In the genomic region with DNA sequence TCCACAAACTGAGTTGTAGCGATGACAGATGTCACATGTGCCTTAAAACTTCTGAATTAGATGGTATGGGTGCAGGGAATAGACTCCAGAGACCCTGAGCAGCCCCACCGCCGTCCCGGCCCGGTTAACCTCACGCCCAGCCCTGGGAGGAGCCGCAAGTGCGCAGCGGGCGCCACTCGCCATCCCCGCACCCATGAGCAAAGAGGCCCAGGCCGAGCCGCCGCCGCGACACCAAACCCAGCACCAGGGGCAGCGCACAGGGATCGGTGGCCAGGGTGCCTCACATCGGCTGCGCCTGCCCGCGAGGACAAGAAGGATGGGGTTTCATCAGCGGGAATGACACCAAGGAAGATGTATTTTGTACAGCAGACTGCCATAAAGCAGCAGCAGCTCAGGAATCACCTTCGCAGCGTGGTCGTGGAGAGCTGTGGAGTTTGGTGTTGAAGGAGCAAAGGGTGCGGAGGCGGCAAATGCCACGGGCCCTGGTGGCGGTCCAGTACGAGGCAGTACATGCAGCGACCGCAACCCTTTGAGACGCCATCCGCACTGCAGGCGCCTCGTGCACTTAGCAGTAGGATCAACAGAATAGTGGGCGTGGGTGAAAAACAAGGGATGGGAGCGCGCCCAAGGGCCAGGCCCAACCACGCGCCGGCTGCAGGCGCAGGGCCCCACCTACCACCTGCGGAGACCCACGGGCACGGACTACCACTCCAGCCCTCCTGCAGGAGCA, we compare ENCODE assay signal across 26 cellular contexts.
"Had no signal": no experiment of that assay in that cellular context is flagged by ENCODE, and none has a peak within 500 bp of the region (broad histone marks: within the 10 kb centered on the region; RNA-seq: fewer than 3 reads in every experiment).

No MANE protein-coding gene starts in this region.

- H3K4me3 Mint-ChIP-seq: activated CD4-positive, alpha-beta memory T cell treated with anti-CD3 and anti-CD28 coated beads, Interleukin-2, amount 10 ng/mL, durations not matched to agents 7 days and 5 days; activated CD4-positive, alpha-beta T cell treated with anti-CD3 and anti-CD28 coated beads for 36 hours; activated T-helper 17 cell treated with anti-CD3 and anti-CD28 coated beads, Interleukin-2, amount 50 U/mL, for 72 hours; brain; central memory CD8-positive, alpha-beta T cell; IgD-negative memory B cell had no signal

- H3K9me3 ChIP-seq: SK-N-SH had no signal

- H3K27me3 ChIP-seq: SJCRH30 had no signal

- H3K4me1 Mint-ChIP-seq: activated CD4-positive, alpha-beta memory T cell treated with anti-CD3 and anti-CD28 coated beads, Interleukin-2, amount 10 ng/mL, durations not matched to agents 7 days and 5 days; activated CD4-positive, alpha-beta T cell treated with anti-CD3 and anti-CD28 coated beads for 36 hours; activated T-helper 17 cell treated with anti-CD3 and anti-CD28 coated beads, Interleukin-2, amount 50 U/mL, for 72 hours; brain; central memory CD8-positive, alpha-beta T cell; IgD-negative memory B cell had no signal

- H3K36me3 Mint-ChIP-seq: IgD-negative memory B cell had no signal

- H3K4me3 ChIP-seq: SJCRH30 had no signal

- ATAC-seq: activated CD4-positive, alpha-beta T cell treated with anti-CD3 and anti-CD28 coated beads for 36 hours; activated T-helper 17 cell treated with anti-CD3 and anti-CD28 coated beads, Interleukin-2, amount 50 U/mL, for 72 hours; Panc1 had no signal

- H3K9me3 Mint-ChIP-seq: activated CD4-positive, alpha-beta memory T cell treated with anti-CD3 and anti-CD28 coated beads, Interleukin-2, amount 10 ng/mL, durations not matched to agents 7 days and 5 days; activated T-helper 17 cell treated with anti-CD3 and anti-CD28 coated beads, Interleukin-2, amount 50 U/mL, for 72 hours; central memory CD8-positive, alpha-beta T cell had no signal

- H3K27ac Mint-ChIP-seq: activated CD4-positive, alpha-beta memory T cell treated with anti-CD3 and anti-CD28 coated beads, Interleukin-2, amount 10 ng/mL, durations not matched to agents 7 days and 5 days; activated CD4-positive, alpha-beta T cell treated with anti-CD3 and anti-CD28 coated beads for 36 hours; activated T-helper 17 cell treated with anti-CD3 and anti-CD28 coated beads, Interleukin-2, amount 50 U/mL, for 72 hours; brain had no signal

- H3K36me3 ChIP-seq: SJCRH30 had no signal

- H3K4me1 ChIP-seq: SJCRH30 had no signal

- H3K27ac ChIP-seq: RWPE1, SJCRH30, VCaP had no signal

- DNase-seq: activated CD4-positive, alpha-beta memory T cell treated with anti-CD3 and anti-CD28 coated beads, Interleukin-2, amount 10 ng/mL, durations not matched to agents 7 days and 5 days; activated CD4-positive, alpha-beta T cell treated with anti-CD3 and anti-CD28 coated beads for 36 hours; activated CD4-positive, alpha-beta T cell treated with anti-CD3 and anti-CD28 coated beads, Interleukin-2, amount 50 U/mL, for 1 hour; activated naive CD4-positive, alpha-beta T cell treated with anti-CD3 and anti-CD28 coated beads, Interleukin-2, amount 50 U/mL, for 16 hours; activated T-cell treated with anti-CD3 and anti-CD28 coated beads for 4 hours; activated T-cell treated with anti-CD3 and anti-CD28 coated beads, Interleukin-2, amount 50 U/mL, for 48 hours; amniotic stem cell; NCI-H1048; NCI-H146; NCI-H1930; NCI-H2171 treated with DMSO at 0.1 percent for 48 hours; NCI-H510A; NCI-H526 treated with DMSO at 0.1 percent for 48 hours; NCI-H82; OCI-M1; Right ventricle myocardium superior; SJCRH30; SK-N-SH; T-helper 1 cell had no signal

- H3K4me2 ChIP-seq: SK-N-SH had no signal

- H3K9ac ChIP-seq: SK-N-SH had no signal
